ENCODE assay signal across 8 cellular contexts in the genomic region with DNA sequence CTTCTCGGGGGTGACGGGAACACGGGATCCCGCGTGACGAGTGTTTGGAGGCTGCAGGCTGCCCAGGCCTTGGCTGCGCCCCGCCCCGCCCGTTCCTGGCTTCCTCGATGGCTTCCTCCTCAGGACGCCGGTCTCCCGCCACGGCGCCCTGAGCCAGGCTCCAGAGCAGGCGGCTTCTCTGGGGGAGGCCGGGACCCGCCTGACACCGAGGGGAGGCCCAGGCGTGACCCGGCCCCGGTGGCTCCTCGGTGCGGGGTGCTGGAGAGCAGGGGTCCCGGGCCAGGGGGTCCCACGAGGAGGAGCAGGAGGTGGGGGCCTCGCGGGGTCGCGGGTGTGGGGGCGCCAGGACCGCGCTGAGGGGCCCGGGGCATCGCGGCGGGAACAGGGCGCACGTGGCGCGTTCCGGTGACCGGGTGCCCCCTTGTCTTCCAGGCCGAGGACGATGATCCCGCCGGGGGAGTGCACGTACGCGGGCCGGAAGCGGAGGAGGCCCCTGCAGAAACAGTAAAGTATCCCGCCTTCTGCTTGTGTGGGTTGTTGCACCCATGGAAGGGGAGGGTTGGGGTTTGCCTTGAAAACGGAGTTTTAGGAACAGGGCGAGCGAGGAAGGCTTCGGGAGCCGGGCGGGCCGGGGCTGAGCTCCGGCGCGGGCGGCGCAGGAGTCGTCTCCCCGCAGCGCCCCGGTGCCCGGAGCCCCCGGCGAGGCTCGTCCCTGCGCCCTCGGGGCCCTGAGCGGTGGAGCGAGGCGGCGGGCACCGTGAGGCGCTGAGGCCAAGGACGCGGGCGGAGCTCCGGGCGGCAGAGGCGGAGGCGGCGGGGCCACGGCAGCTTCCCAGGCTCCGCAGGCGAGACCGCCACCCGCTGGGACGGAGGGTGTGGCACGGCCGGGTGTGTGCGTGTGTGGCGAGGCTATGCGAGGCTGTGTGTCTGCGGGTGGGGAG. TPM values are rescaled to one million over a fixed set of nuclear protein-coding genes. Genes with fewer than 3 reads are reported as not detected.
DNase-seq lines count a peak whose midpoint lies in the region; ATAC-seq and TF ChIP-seq lines count a peak whose summit lies in the region.

No MANE protein-coding gene starts in this region.

- H3K9me3 ChIP-seq in esophagus muscularis mucosa (no peaks in the 10 kb centered on the region), vagina (no peaks in the 10 kb centered on the region)

- TF ChIP-seq EP300 in esophagus muscularis mucosa (IDR thresholded peaks at IDR 0.05) = no peak

- no peaks in the 10 kb centered on the region for H3K36me3 ChIP-seq in esophagus muscularis mucosa
- H3K36me3 ChIP-seq in vagina = no peaks in the 10 kb centered on the region

- 24% methylated on average over 55 of the region's 102 CpGs for WGBS in esophagus muscularis mucosa

- H3K4me1 ChIP-seq in esophagus muscularis mucosa (peaks cover 3 to 13% (median 10%) of the 10 kb centered on the region in 4 donors), vagina (peaks cover 7% of the 10 kb centered on the region)

- peak overlapping the region; percentile 51 to 61 (median 52) for H3K4me3 ChIP-seq in esophagus muscularis mucosa
- H3K4me3 ChIP-seq in vagina = peak overlapping the region; percentile 40 to 50

- ATAC-seq in GM19025 (IDR thresholded peaks at IDR 0.05; ENCODE audit: low read depth, unreplicated experiment) = peak; percentile 56
- ATAC-seq in activated CD8-positive, alpha-beta T cell treated with anti-CD3 and anti-CD28 coated beads, Interleukin-2, amount 10 ng/mL, durations not matched to agents 7 days and 5 days = peak; percentile 81
- ATAC-seq in natural killer cell treated with Interleukin-12 subunit alpha and Interleukin-12 subunit beta and Interleukin-15 and Interleukin-18, amount 100 ng/mL, for 72 hours = peak; percentile 74 to 87

- no peaks in the 10 kb centered on the region for H3K9me3 Mint-ChIP-seq in activated CD8-positive, alpha-beta T cell treated with anti-CD3 and anti-CD28 coated beads, Interleukin-2, amount 10 ng/mL, durations not matched to agents 7 days and 5 days (ENCODE audit: insufficient read depth)
- no peaks in the 10 kb centered on the region for H3K9me3 Mint-ChIP-seq in natural killer cell treated with Interleukin-12 subunit alpha and Interleukin-12 subunit beta and Interleukin-15 and Interleukin-18, amount 100 ng/mL, for 72 hours

- DNase-seq in HPDE6-E6E7 (ENCODE audit: extremely low spot score) (peak; percentile 52), esophagus muscularis mucosa (ENCODE audit: extremely low spot score) (no peak), vagina (ENCODE audit: extremely low spot score in 2 of 2) (peak in 1 of 2 donors; percentile 95), GF-D8 (lab: John Stamatoyannopoulos, UW) (no peak), NCI-H1694 treated with DMSO at 0.1 percent for 48 hours (lab: John Stamatoyannopoulos, UW) (no peak)
- peak; percentile 61 for DNase-seq in activated CD8-positive, alpha-beta T cell treated with anti-CD3 and anti-CD28 coated beads, Interleukin-2, amount 10 ng/mL, durations not matched to agents 7 days and 5 days
- DNase-seq in natural killer cell treated with Interleukin-12 subunit alpha and Interleukin-12 subunit beta and Interleukin-15 and Interleukin-18, amount 100 ng/mL, for 72 hours (ENCODE audit: low spot score) = no peak

- peak overlapping the region; percentile 81 for H3K4me3 Mint-ChIP-seq in activated CD8-positive, alpha-beta T cell treated with anti-CD3 and anti-CD28 coated beads, Interleukin-2, amount 10 ng/mL, durations not matched to agents 7 days and 5 days
- H3K4me3 Mint-ChIP-seq in natural killer cell treated with Interleukin-12 subunit alpha and Interleukin-12 subunit beta and Interleukin-15 and Interleukin-18, amount 100 ng/mL, for 72 hours = peak overlapping the region; percentile 65

- H3K27me3 ChIP-seq in esophagus muscularis mucosa (peaks cover 0 to 34% (median 2%) of the 10 kb centered on the region in 4 donors), vagina (no peaks in the 10 kb centered on the region)

- H3K36me3 Mint-ChIP-seq in activated CD8-positive, alpha-beta T cell treated with anti-CD3 and anti-CD28 coated beads, Interleukin-2, amount 10 ng/mL, durations not matched to agents 7 days and 5 days (ENCODE audit: low read depth) = peaks cover 53% of the 10 kb centered on the region
- no peaks in the 10 kb centered on the region for H3K36me3 Mint-ChIP-seq in natural killer cell treated with Interleukin-12 subunit alpha and Interleukin-12 subunit beta and Interleukin-15 and Interleukin-18, amount 100 ng/mL, for 72 hours

- intact Hi-C loops in esophagus muscularis mucosa (cut with DNase I) (no loop called here), vagina (cut with DNase I) (no loop called here)

- H3K27ac Mint-ChIP-seq in activated CD8-positive, alpha-beta T cell treated with anti-CD3 and anti-CD28 coated beads, Interleukin-2, amount 10 ng/mL, durations not matched to agents 7 days and 5 days = peak overlapping the region; percentile 94
- H3K27ac Mint-ChIP-seq in natural killer cell treated with Interleukin-12 subunit alpha and Interleukin-12 subunit beta and Interleukin-15 and Interleukin-18, amount 100 ng/mL, for 72 hours = no peak overlapping the region

- TF ChIP-seq POLR2A in esophagus muscularis mucosa (IDR thresholded peaks at IDR 0.05; ENCODE audit: low read depth) = no peak
- TF ChIP-seq POLR2A in vagina (IDR thresholded peaks at IDR 0.05) = no peak

- CTCF ChIA-PET in activated CD8-positive, alpha-beta T cell treated with anti-CD3 and anti-CD28 coated beads, Interleukin-2, amount 10 ng/mL, durations not matched to agents 7 days and 5 days (lab: Charles Lee) = interaction anchor here (0.6 to 1.1 kb wide), 5 partner anchors 10 to 103 kb away, joined by 3 to 4 read pairs (median 3); no protein-coding TSS in a partner anchor

- H3K27ac ChIP-seq in esophagus muscularis mucosa (replicated peaks in 1 of 4) (no peak overlapping the region), vagina (peak overlapping the region; percentile 51)

- H3K4me1 Mint-ChIP-seq in activated CD8-positive, alpha-beta T cell treated with anti-CD3 and anti-CD28 coated beads, Interleukin-2, amount 10 ng/mL, durations not matched to agents 7 days and 5 days (ENCODE audit: low read depth) = peaks cover 67% of the 10 kb centered on the region
- peaks cover 5 to 8% of the 10 kb centered on the region in 2 donors for H3K4me1 Mint-ChIP-seq in natural killer cell treated with Interleukin-12 subunit alpha and Interleukin-12 subunit beta and Interleukin-15 and Interleukin-18, amount 100 ng/mL, for 72 hours (ENCODE audit: low read depth in 2 of 2)

- TF ChIP-seq CTCF in esophagus muscularis mucosa (IDR thresholded peaks at IDR 0.05) (no peak), vagina (IDR thresholded peaks at IDR 0.05) (no peak)

- no peaks in the 10 kb centered on the region for H3K27me3 Mint-ChIP-seq in activated CD8-positive, alpha-beta T cell treated with anti-CD3 and anti-CD28 coated beads, Interleukin-2, amount 10 ng/mL, durations not matched to agents 7 days and 5 days (ENCODE audit: low read depth)
- H3K27me3 Mint-ChIP-seq in natural killer cell treated with Interleukin-12 subunit alpha and Interleukin-12 subunit beta and Interleukin-15 and Interleukin-18, amount 100 ng/mL, for 72 hours = peaks cover 15 to 24% of the 10 kb centered on the region in 2 donors

- POLR2A ChIA-PET in activated CD8-positive, alpha-beta T cell treated with anti-CD3 and anti-CD28 coated beads, Interleukin-2, amount 10 ng/mL, durations not matched to agents 7 days and 5 days (lab: Charles Lee) = interaction anchor here (0.6 to 1.1 kb wide), 3 partner anchors 50 to 88 kb away, joined by 3 read pairs; partner anchors contain the start of gene PDCD6

RNA-seq across cellular contexts. Expression of gene AHRR, which starts 22.2 kb away (rescaled TPM):
- total RNA-seq in activated CD8-positive, alpha-beta T cell treated with anti-CD3 and anti-CD28 coated beads, Interleukin-2, amount 10 ng/mL, durations not matched to agents 7 days and 5 days = 10 to 100 TPM; 56.1 to 57.2 TPM
- total RNA-seq in esophagus muscularis mucosa (1 to 10 TPM in 2 of 4 donors, under 1 TPM in 2; 0.33 to 5.5 (median 0.86) TPM), vagina (11.3 TPM)
- 10 to 100 TPM in 1 of 2 donors, 1 to 10 TPM in 1; 4.1 to 11.0 TPM for total RNA-seq in natural killer cell treated with Interleukin-12 subunit alpha and Interleukin-12 subunit beta and Interleukin-15 and Interleukin-18, amount 100 ng/mL, for 72 hours

Comparison
In these comparisons a context has a peak if more than half of its experiments do, and no peak if none do; other contexts are left out.
1. DNase-seq: peak in HPDE6-E6E7 (single experiment) and activated CD8-positive, alpha-beta T cell treated with anti-CD3 and anti-CD28 coated beads, Interleukin-2, amount 10 ng/mL, durations not matched to agents 7 days and 5 days (single experiment); none in esophagus muscularis mucosa (single experiment), natural killer cell treated with Interleukin-12 subunit alpha and Interleukin-12 subunit beta and Interleukin-15 and Interleukin-18, amount 100 ng/mL, for 72 hours (single experiment), GF-D8 (single experiment) and NCI-H1694 treated with DMSO at 0.1 percent for 48 hours (single experiment).
2. Peak in every context shown above with its lines, with median percentiles within 50 percentile points of each other: ATAC-seq.